In genomic region chr3:165526367-165526766, GRCh38 we compare ENCODE assay signal across 22 cellular contexts.
"Had no signal": no experiment of that assay in that cellular context is flagged by ENCODE, and none has a peak within 500 bp of the region (broad histone marks: within the 10 kb centered on the region; RNA-seq: fewer than 3 reads in every experiment).

No MANE protein-coding gene starts in this region.

- H3K27me3 ChIP-seq: ascending aorta, body of pancreas, MG63, Peyer's patch, SJSA1 had no signal

- H3K27ac ChIP-seq: ascending aorta, body of pancreas, Peyer's patch, SJSA1 had no signal

- H3K27ac Mint-ChIP-seq: activated CD4-positive, alpha-beta memory T cell treated with anti-CD3 and anti-CD28 coated beads for 36 hours; activated CD4-positive, alpha-beta T cell treated with anti-CD3 and anti-CD28 coated beads, Interleukin-2, amount 10 ng/mL, durations not matched to agents 7 days and 5 days; activated naive CD4-positive, alpha-beta T cell treated with anti-CD3 and anti-CD28 coated beads, Interleukin-2, amount 50 U/mL, for 72 hours; activated naive CD8-positive, alpha-beta T cell treated with anti-CD3 and anti-CD28 coated beads, Interleukin-2, amount 50 U/mL, for 24 hours; T-helper 17 cell had no signal

- H3K4me3 ChIP-seq: ascending aorta, body of pancreas, MG63, Peyer's patch, SJSA1 had no signal

- H3K4me1 Mint-ChIP-seq: activated CD4-positive, alpha-beta T cell treated with anti-CD3 and anti-CD28 coated beads, Interleukin-2, amount 10 ng/mL, durations not matched to agents 7 days and 5 days; activated naive CD8-positive, alpha-beta T cell treated with anti-CD3 and anti-CD28 coated beads, Interleukin-2, amount 50 U/mL, for 24 hours; T-helper 17 cell had no signal

- H3K4me1 ChIP-seq: ascending aorta, body of pancreas, Peyer's patch, SJSA1 had no signal

- H3K36me3 ChIP-seq: ascending aorta, MG63, Peyer's patch, SJSA1 had no signal

- H3K4me3 Mint-ChIP-seq: activated CD4-positive, alpha-beta memory T cell treated with anti-CD3 and anti-CD28 coated beads for 36 hours; activated CD4-positive, alpha-beta T cell treated with anti-CD3 and anti-CD28 coated beads, Interleukin-2, amount 10 ng/mL, durations not matched to agents 7 days and 5 days; activated naive CD8-positive, alpha-beta T cell treated with anti-CD3 and anti-CD28 coated beads, Interleukin-2, amount 50 U/mL, for 24 hours; activated T-cell treated with anti-CD3 and anti-CD28 coated beads, Interleukin-2, amount 50 U/mL, for 4 hours; T-helper 17 cell had no signal

- DNase-seq: activated CD4-positive, alpha-beta memory T cell treated with anti-CD3 and anti-CD28 coated beads for 36 hours; activated CD4-positive, alpha-beta T cell treated with anti-CD3 and anti-CD28 coated beads, Interleukin-2, amount 10 ng/mL, durations not matched to agents 7 days and 5 days; activated CD4-positive, CD25-positive, alpha-beta regulatory T cell; activated CD8-positive, alpha-beta memory T cell treated with anti-CD3 and anti-CD28 coated beads for 24 hours; activated effector memory CD4-positive, alpha-beta T cell treated with anti-CD3 and anti-CD28 coated beads, Interleukin-2, amount 50 U/mL, for 16 hours; activated naive CD4-positive, alpha-beta T cell treated with Interleukin-2 at 50 U/mL for 16 hours; activated naive CD8-positive, alpha-beta T cell treated with anti-CD3 and anti-CD28 coated beads, Interleukin-2, amount 50 U/mL, for 24 hours; activated T-cell treated with anti-CD3 and anti-CD28 coated beads, Interleukin-2, amount 50 U/mL, for 4 hours; amniotic stem cell; body of pancreas; central memory CD4-positive, alpha-beta T cell; MG63; NCI-H1694; NCI-H2029 treated with DMSO at 0.1 percent for 48 hours; NCI-H524; Peyer's patch; SHP77; T-helper 17 cell; T1000 had no signal

- H3K36me3 Mint-ChIP-seq: activated CD4-positive, alpha-beta memory T cell treated with anti-CD3 and anti-CD28 coated beads for 36 hours; activated naive CD4-positive, alpha-beta T cell treated with anti-CD3 and anti-CD28 coated beads, Interleukin-2, amount 50 U/mL, for 72 hours had no signal

- H3K27me3 Mint-ChIP-seq: activated CD4-positive, alpha-beta memory T cell treated with anti-CD3 and anti-CD28 coated beads for 36 hours; activated CD4-positive, alpha-beta T cell treated with anti-CD3 and anti-CD28 coated beads, Interleukin-2, amount 10 ng/mL, durations not matched to agents 7 days and 5 days; activated naive CD8-positive, alpha-beta T cell treated with anti-CD3 and anti-CD28 coated beads, Interleukin-2, amount 50 U/mL, for 24 hours; T-helper 17 cell had no signal

- H3K9me3 ChIP-seq: ascending aorta, body of pancreas, MG63, Peyer's patch, SJSA1 had no signal
